ENCODE assay signal across 26 cellular contexts in the genomic region with DNA sequence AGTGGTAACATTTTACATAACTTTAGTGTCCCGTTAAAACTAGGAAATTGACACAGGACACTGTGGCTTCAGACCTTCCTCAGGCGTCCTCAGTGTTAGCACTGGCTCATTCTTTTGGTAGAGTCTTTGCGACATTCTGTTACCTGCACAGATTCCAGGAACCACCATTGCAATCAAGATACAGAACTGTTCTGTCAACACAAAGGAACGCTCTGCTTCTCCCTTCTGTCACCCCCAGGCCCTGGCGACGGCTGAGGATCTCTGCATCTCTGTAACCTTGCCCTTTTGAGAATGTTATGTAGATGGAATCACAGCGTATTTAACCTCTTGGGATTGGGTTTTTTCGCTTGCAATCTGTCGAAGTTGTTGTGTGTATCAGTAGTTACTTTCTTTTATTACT.
"Had no signal": no experiment of that assay in that cellular context is flagged by ENCODE, and none has a peak within 500 bp of the region (broad histone marks: within the 10 kb centered on the region; RNA-seq: fewer than 3 reads in every experiment).

No MANE protein-coding gene starts in this region.

- ATAC-seq: activated CD4-positive, alpha-beta T cell treated with anti-CD3 and anti-CD28 coated beads for 36 hours; activated CD8-positive, alpha-beta memory T cell treated with anti-CD3 and anti-CD28 coated beads, Interleukin-2, amount 10 ng/mL, durations not matched to agents 7 days and 5 days; body of pancreas; foreskin keratinocyte; left lung; mucosa of descending colon; stimulated activated memory B cell treated with anti-CD40 and anti-IgM and Interleukin-4, amounts not matched to agents 10 μg/mL and 1 μg/mL and 100 μg/mL, for 72 hours; upper lobe of right lung; WTC11 had no signal

- H3K4me3 ChIP-seq: body of pancreas, dorsolateral prefrontal cortex, left lung, mucosa of descending colon, ovary, sigmoid colon, spleen, testis, upper lobe of right lung had no signal

- H3K4me1 Mint-ChIP-seq: activated CD4-positive, alpha-beta memory T cell treated with anti-CD3 and anti-CD28 coated beads, Interleukin-2, amount 10 ng/mL, durations not matched to agents 7 days and 5 days had no signal

- FAIRE-seq: colon, keratinocyte had no signal

- H3K27me3 ChIP-seq: body of pancreas, dorsolateral prefrontal cortex, foreskin keratinocyte, left lung, ovary, sigmoid colon, spleen, testis, upper lobe of right lung had no signal

- H3K27ac Mint-ChIP-seq: activated CD4-positive, alpha-beta memory T cell treated with anti-CD3 and anti-CD28 coated beads, Interleukin-2, amount 10 ng/mL, durations not matched to agents 7 days and 5 days; activated CD4-positive, alpha-beta T cell treated with anti-CD3 and anti-CD28 coated beads for 36 hours; activated CD8-positive, alpha-beta memory T cell treated with anti-CD3 and anti-CD28 coated beads, Interleukin-2, amount 10 ng/mL, durations not matched to agents 7 days and 5 days; activated naive CD8-positive, alpha-beta T cell treated with anti-CD3 and anti-CD28 coated beads for 36 hours; memory B cell; stimulated activated memory B cell treated with anti-CD40 and anti-IgM and Interleukin-4, amounts not matched to agents 10 μg/mL and 1 μg/mL and 100 μg/mL, for 72 hours; WTC11 had no signal

- H3K27me3 Mint-ChIP-seq: activated CD4-positive, alpha-beta memory T cell treated with anti-CD3 and anti-CD28 coated beads, Interleukin-2, amount 10 ng/mL, durations not matched to agents 7 days and 5 days; activated CD4-positive, alpha-beta T cell treated with anti-CD3 and anti-CD28 coated beads for 36 hours; activated CD8-positive, alpha-beta memory T cell treated with anti-CD3 and anti-CD28 coated beads, Interleukin-2, amount 10 ng/mL, durations not matched to agents 7 days and 5 days; activated naive CD8-positive, alpha-beta T cell treated with anti-CD3 and anti-CD28 coated beads for 36 hours; memory B cell; naive B cell; stimulated activated memory B cell treated with anti-CD40 and anti-IgM and Interleukin-4, amounts not matched to agents 10 μg/mL and 1 μg/mL and 100 μg/mL, for 72 hours had no signal

- H3K36me3 Mint-ChIP-seq: WTC11 had no signal

- H3K4me3 Mint-ChIP-seq: activated CD4-positive, alpha-beta memory T cell treated with anti-CD3 and anti-CD28 coated beads, Interleukin-2, amount 10 ng/mL, durations not matched to agents 7 days and 5 days; activated CD4-positive, alpha-beta T cell treated with anti-CD3 and anti-CD28 coated beads for 36 hours; activated CD8-positive, alpha-beta memory T cell treated with anti-CD3 and anti-CD28 coated beads, Interleukin-2, amount 10 ng/mL, durations not matched to agents 7 days and 5 days; activated naive CD8-positive, alpha-beta T cell treated with anti-CD3 and anti-CD28 coated beads for 36 hours; memory B cell; naive B cell; stimulated activated memory B cell treated with anti-CD40 and anti-IgM and Interleukin-4, amounts not matched to agents 10 μg/mL and 1 μg/mL and 100 μg/mL, for 72 hours; WTC11 had no signal

- DNase-seq: activated CD4-positive, alpha-beta memory T cell treated with anti-CD3 and anti-CD28 coated beads, Interleukin-2, amount 10 ng/mL, durations not matched to agents 7 days and 5 days; activated CD4-positive, alpha-beta T cell treated with anti-CD3 and anti-CD28 coated beads for 36 hours; activated CD8-positive, alpha-beta memory T cell treated with anti-CD3 and anti-CD28 coated beads, Interleukin-2, amount 10 ng/mL, durations not matched to agents 7 days and 5 days; activated naive CD8-positive, alpha-beta T cell treated with anti-CD3 and anti-CD28 coated beads for 36 hours; amygdala; body of pancreas; central memory CD4-positive, alpha-beta T cell; dorsolateral prefrontal cortex; foreskin keratinocyte; hypothalamus; left lung; mucosa of descending colon; naive B cell; ovary; sigmoid colon; spleen; stimulated activated CD4-positive, alpha-beta T cell treated with anti-CD3 and anti-CD28 coated beads, Interleukin-4, amount 100 ng/mL, for 4 hours; SW 1271; T-helper 2 cell; testis; upper lobe of right lung had no signal

- H3K4me1 ChIP-seq: foreskin keratinocyte had no signal

- H3K27ac ChIP-seq: body of pancreas, dorsolateral prefrontal cortex, foreskin keratinocyte, left lung, ovary, sigmoid colon, spleen, testis, upper lobe of right lung had no signal

- H3K36me3 ChIP-seq: ovary had no signal

- H3K9me3 ChIP-seq: body of pancreas, left lung, mucosa of descending colon, ovary, sigmoid colon, testis, upper lobe of right lung had no signal

- H3K9me3 Mint-ChIP-seq: activated CD4-positive, alpha-beta memory T cell treated with anti-CD3 and anti-CD28 coated beads, Interleukin-2, amount 10 ng/mL, durations not matched to agents 7 days and 5 days; WTC11 had no signal
